22 cellular contexts compared by ENCODE assay signal in the genomic region with DNA sequence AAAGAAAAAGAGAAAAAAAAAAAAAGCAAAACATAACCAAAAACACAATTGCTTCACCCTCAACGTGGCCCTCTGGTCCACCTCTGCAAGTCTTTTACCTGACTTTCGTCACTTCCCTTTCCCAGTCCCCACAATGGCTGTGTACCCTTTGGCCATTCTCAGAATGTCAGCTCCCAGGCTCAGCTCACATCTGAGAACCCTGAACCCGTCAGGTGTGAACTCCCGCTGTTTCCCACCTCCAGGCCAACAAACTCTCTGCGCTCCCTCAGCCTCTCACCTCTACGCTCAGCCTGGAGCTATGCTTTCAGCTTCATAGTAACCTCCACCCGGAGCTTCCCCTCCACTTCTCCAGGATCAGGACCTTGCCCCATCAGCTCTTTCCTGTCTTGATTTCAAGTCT. TPM values are rescaled to one million over a fixed set of nuclear protein-coding genes. Genes with fewer than 3 reads are reported as not detected.
DNase-seq lines count a peak whose midpoint lies in the region; ATAC-seq and TF ChIP-seq lines count a peak whose summit lies in the region.
"Had no signal": no experiment of that assay in that cellular context is flagged by ENCODE, and none has a peak within 500 bp of the region (broad histone marks: within the 10 kb centered on the region; RNA-seq: fewer than 3 reads in every experiment).

No MANE protein-coding gene starts in this region.

- CTCF ChIA-PET in RWPE1 (lab: Yijun Ruan, JAX): no interaction called here

- H3K27ac Mint-ChIP-seq in activated T-cell treated with anti-CD3 and anti-CD28 coated beads, Interleukin-2, amount 50 U/mL, for 24 hours: peak overlapping the region; percentile 4
- H3K27ac Mint-ChIP-seq in glutamatergic neuron (ENCODE audit: unreplicated experiment) (peak overlapping the region; percentile 43), immature natural killer cell (peak overlapping the region in 1 of 6 donors; percentile 37)
- H3K27ac Mint-ChIP-seq in stimulated activated effector memory CD8-positive, alpha-beta T cell treated with anti-CD3 and anti-CD28 coated beads, Interleukin-12 subunit alpha, Interleukin-12 subunit beta, amount 100 ng/mL, for 72 hours: peak overlapping the region; percentile 60

- H3K9me3 Mint-ChIP-seq in activated T-cell treated with anti-CD3 and anti-CD28 coated beads, Interleukin-2, amount 50 U/mL, for 24 hours: peaks cover 26% of the 10 kb centered on the region
- peaks cover 15% of the 10 kb centered on the region for H3K9me3 Mint-ChIP-seq in activated T-cell treated with anti-CD3 and anti-CD28 coated beads, Interleukin-2, amount 50 U/mL, for 4 hours
- H3K9me3 Mint-ChIP-seq in glutamatergic neuron (ENCODE audit: unreplicated experiment) (peaks cover 32% of the 10 kb centered on the region), immature natural killer cell (peaks cover 2 to 24% (median 22%) of the 10 kb centered on the region in 6 donors)
- H3K9me3 Mint-ChIP-seq in stimulated activated effector memory CD8-positive, alpha-beta T cell treated with anti-CD3 and anti-CD28 coated beads, Interleukin-12 subunit alpha, Interleukin-12 subunit beta, amount 100 ng/mL, for 72 hours: peaks cover 3% of the 10 kb centered on the region

- no peak for TF ChIP-seq CTCF in RWPE1 (conservative IDR thresholded peaks at IDR 0.05; ENCODE audit: low read depth)
- no peak for TF ChIP-seq CTCF in glutamatergic neuron (IDR thresholded peaks at IDR 0.05; ENCODE audit: partially characterized antibody, unreplicated experiment)

- H3K27me3 Mint-ChIP-seq in activated T-cell treated with anti-CD3 and anti-CD28 coated beads, Interleukin-2, amount 50 U/mL, for 24 hours: no peaks in the 10 kb centered on the region
- no peaks in the 10 kb centered on the region for H3K27me3 Mint-ChIP-seq in activated T-cell treated with anti-CD3 and anti-CD28 coated beads, Interleukin-2, amount 50 U/mL, for 4 hours (ENCODE audit: low read depth)
- peaks cover 17% of the 10 kb centered on the region for H3K27me3 Mint-ChIP-seq in glutamatergic neuron (ENCODE audit: unreplicated experiment)
- no peaks in the 10 kb centered on the region for H3K27me3 Mint-ChIP-seq in immature natural killer cell (ENCODE audit: low read depth in 3 of 3)
- H3K27me3 Mint-ChIP-seq: CD4-positive, alpha-beta memory T cell had no signal

- no peaks in the 10 kb centered on the region for H3K4me1 Mint-ChIP-seq in activated T-cell treated with anti-CD3 and anti-CD28 coated beads, Interleukin-2, amount 50 U/mL, for 24 hours (ENCODE audit: low read depth)
- no peaks in the 10 kb centered on the region for H3K4me1 Mint-ChIP-seq in activated T-cell treated with anti-CD3 and anti-CD28 coated beads, Interleukin-2, amount 50 U/mL, for 4 hours (ENCODE audit: low read depth)
- no peaks in the 10 kb centered on the region for H3K4me1 Mint-ChIP-seq in glutamatergic neuron (ENCODE audit: low read depth, unreplicated experiment)
- peaks cover 15% of the 10 kb centered on the region for H3K4me1 Mint-ChIP-seq in stimulated activated effector memory CD8-positive, alpha-beta T cell treated with anti-CD3 and anti-CD28 coated beads, Interleukin-12 subunit alpha, Interleukin-12 subunit beta, amount 100 ng/mL, for 72 hours
- no peaks in the 10 kb centered on the region for H3K4me1 Mint-ChIP-seq in immature natural killer cell

- H3K36me3 Mint-ChIP-seq in activated T-cell treated with anti-CD3 and anti-CD28 coated beads, Interleukin-2, amount 50 U/mL, for 24 hours (ENCODE audit: low read depth): peaks cover 45% of the 10 kb centered on the region
- peaks cover 30% of the 10 kb centered on the region for H3K36me3 Mint-ChIP-seq in activated T-cell treated with anti-CD3 and anti-CD28 coated beads, Interleukin-2, amount 50 U/mL, for 4 hours (ENCODE audit: insufficient read depth)
- H3K36me3 Mint-ChIP-seq in glutamatergic neuron (ENCODE audit: unreplicated experiment): peaks cover 44% of the 10 kb centered on the region
- peaks cover 46% of the 10 kb centered on the region for H3K36me3 Mint-ChIP-seq in stimulated activated effector memory CD8-positive, alpha-beta T cell treated with anti-CD3 and anti-CD28 coated beads, Interleukin-12 subunit alpha, Interleukin-12 subunit beta, amount 100 ng/mL, for 72 hours
- peaks cover 30 to 48% (median 47%) of the 10 kb centered on the region in 3 donors for H3K36me3 Mint-ChIP-seq in immature natural killer cell

- no peak overlapping the region for H3K4me3 Mint-ChIP-seq in activated T-cell treated with anti-CD3 and anti-CD28 coated beads, Interleukin-2, amount 50 U/mL, for 24 hours
- H3K4me3 Mint-ChIP-seq in activated T-cell treated with anti-CD3 and anti-CD28 coated beads, Interleukin-2, amount 50 U/mL, for 4 hours: no peak overlapping the region
- H3K4me3 Mint-ChIP-seq in glutamatergic neuron (ENCODE audit: unreplicated experiment): no peak overlapping the region
- H3K4me3 Mint-ChIP-seq in stimulated activated effector memory CD8-positive, alpha-beta T cell treated with anti-CD3 and anti-CD28 coated beads, Interleukin-12 subunit alpha, Interleukin-12 subunit beta, amount 100 ng/mL, for 72 hours: no peak overlapping the region
- H3K4me3 Mint-ChIP-seq in immature natural killer cell: no peak overlapping the region
- H3K4me3 Mint-ChIP-seq: CD4-positive, alpha-beta memory T cell had no signal

- ATAC-seq in activated T-cell treated with anti-CD3 and anti-CD28 coated beads, Interleukin-2, amount 50 U/mL, for 4 hours: no peak
- no peak for ATAC-seq in stimulated activated effector memory CD8-positive, alpha-beta T cell treated with anti-CD3 and anti-CD28 coated beads, Interleukin-12 subunit alpha, Interleukin-12 subunit beta, amount 100 ng/mL, for 72 hours
- no peak for ATAC-seq in HG03025 (IDR thresholded peaks at IDR 0.05; ENCODE audit: low FRiP score, unreplicated experiment)

- peak overlapping the region; percentile 16; the same call in 1 of the 2 replicates for H3K27ac ChIP-seq in RWPE1
- H3K27ac ChIP-seq: 22Rv1; BLaER1 treated with 17β-estradiol and CSF1 and Interleukin-3, amounts not matched to agents 10 nM and 100 nM; HL-60; KMS-11 had no signal

- no peak for DNase-seq in activated T-cell treated with anti-CD3 and anti-CD28 coated beads, Interleukin-2, amount 50 U/mL, for 24 hours
- DNase-seq in activated T-cell treated with anti-CD3 and anti-CD28 coated beads, Interleukin-2, amount 50 U/mL, for 4 hours: no peak
- DNase-seq in RWPE1 (ENCODE audit: low spot score) (no peak), glutamatergic neuron (no peak), immature natural killer cell (no peak), HuH-7.5 (ENCODE audit: low spot score) (no peak)
- no peak for DNase-seq in stimulated activated effector memory CD8-positive, alpha-beta T cell treated with anti-CD3 and anti-CD28 coated beads, Interleukin-12 subunit alpha, Interleukin-12 subunit beta, amount 100 ng/mL, for 72 hours (ENCODE audit: low spot score in 2 of 2)
- DNase-seq: ACHN; CD4-positive, alpha-beta memory T cell; NCI-H1092 treated with DMSO at 0.1 percent for 48 hours; NCI-H146; NCI-H2029; NCI-H345; NCI-H524; NCI-H82; OCI-M1; SHP77 had no signal

- POLR2A ChIA-PET in RWPE1 (lab: Yijun Ruan, JAX; ENCODE audit: low non-redundant PET): no interaction called here

RNA-seq across cellular contexts. Expression of gene ZSCAN2, which starts 23.6 kb away (rescaled TPM):
- total RNA-seq in activated T-cell treated with anti-CD3 and anti-CD28 coated beads, Interleukin-2, amount 50 U/mL, for 4 hours: 1 to 10 TPM; 6.3 to 9.3 (median 6.6) TPM
- total RNA-seq in glutamatergic neuron (ENCODE audit: unreplicated experiment): 40.0 TPM
- 10 to 100 TPM in 1 of 3 donors, 1 to 10 TPM in 2; 5.8 to 14.7 (median 6.8) TPM for polyA plus RNA-seq in immature natural killer cell

RNA-seq across cellular contexts. Expression of gene WDR73, which starts 29.7 kb away (rescaled TPM):
- 10 to 100 TPM; 31.1 to 38.8 (median 36.0) TPM for total RNA-seq in activated T-cell treated with anti-CD3 and anti-CD28 coated beads, Interleukin-2, amount 50 U/mL, for 4 hours
- 19.5 TPM for total RNA-seq in glutamatergic neuron (ENCODE audit: unreplicated experiment)
- 10 to 100 TPM; 11.4 to 22.5 (median 17.0) TPM for polyA plus RNA-seq in immature natural killer cell

RNA-seq across cellular contexts. Expression of gene NMB, which starts 33.6 kb away (rescaled TPM):
- total RNA-seq in activated T-cell treated with anti-CD3 and anti-CD28 coated beads, Interleukin-2, amount 50 U/mL, for 4 hours: 10 to 100 TPM in 1 of 3 donors, 1 to 10 TPM in 2; 9.1 to 12.0 (median 9.3) TPM
- 6.9 TPM for total RNA-seq in glutamatergic neuron (ENCODE audit: unreplicated experiment)
- 10 to 100 TPM in 1 of 3 donors, 1 to 10 TPM in 2; 3.2 to 10.8 (median 10.0) TPM for polyA plus RNA-seq in immature natural killer cell
